Comparison of ENCODE assay signal across 14 cellular contexts in genomic region chr11:72828692-72829101, GRCh38. TPM values are rescaled to one million over a fixed set of nuclear protein-coding genes. Genes with fewer than 3 reads are reported as not detected.
DNase-seq lines count a peak whose midpoint lies in the region; ATAC-seq and TF ChIP-seq lines count a peak whose summit lies in the region.
"Had no signal": no experiment of that assay in that cellular context is flagged by ENCODE, and none has a peak within 500 bp of the region (broad histone marks: within the 10 kb centered on the region; RNA-seq: fewer than 3 reads in every experiment).

No MANE protein-coding gene starts in this region.

- ATAC-seq in GM21526 (IDR thresholded peaks at IDR 0.05; ENCODE audit: low FRiP score, unreplicated experiment) = no peak

- peaks cover 29 to 43% of the 10 kb centered on the region in 2 donors for H3K4me1 ChIP-seq in adrenal gland (replicated peaks in 1 of 2)
- peaks cover 15% of the 10 kb centered on the region for H3K4me1 ChIP-seq in osteoblast (ENCODE audit: insufficient read depth, low read length)
- peaks cover 4% of the 10 kb centered on the region; the same call in 1 of the 2 replicates for H3K4me1 ChIP-seq in SJCRH30

- TF ChIP-seq POLR2A in adrenal gland (IDR thresholded peaks at IDR 0.05) = no peak

- TF ChIP-seq CTCF in adrenal gland (IDR thresholded peaks at IDR 0.05) = no peak
- no peak for TF ChIP-seq CTCF in osteoblast (IDR thresholded peaks at IDR 0.05; ENCODE audit: extremely low read depth, low read depth, low read length)

- no peaks in the 10 kb centered on the region for H3K9me3 ChIP-seq in adrenal gland (replicated peaks in 1 of 3)
- no peaks in the 10 kb centered on the region for H3K9me3 ChIP-seq in osteoblast (ENCODE audit: low read depth, low read length)
- no peaks in the 10 kb centered on the region for H3K9me3 ChIP-seq in SJCRH30 (replicated peaks)

- H3K4me3 ChIP-seq in adrenal gland (no peak overlapping the region), osteoblast (ENCODE audit: insufficient read depth, low read length) (no peak overlapping the region), SJCRH30 (no peak overlapping the region)

- H2AFZ ChIP-seq in osteoblast (ENCODE audit: low read length) = no peak overlapping the region

- H3K36me3 ChIP-seq in adrenal gland (replicated peaks in 1 of 2) (peaks cover 0 to 2% of the 10 kb centered on the region in 2 donors), osteoblast (ENCODE audit: insufficient read depth, low read length) (peaks cover 13% of the 10 kb centered on the region), SJCRH30 (no peaks in the 10 kb centered on the region)

- 63 to 85% (median 81%) methylated on average over 1 to 7 of the region's 7 CpGs for WGBS in adrenal gland, 4 donors

- H3K27me3 ChIP-seq in adrenal gland (no peaks in the 10 kb centered on the region), osteoblast (ENCODE audit: insufficient read depth, low read length) (no peaks in the 10 kb centered on the region), SJCRH30 (no peaks in the 10 kb centered on the region)

- peak; percentile 8 for DNase-seq in DMS 273 treated with DMSO at 0.1 percent for 48 hours (lab: John Stamatoyannopoulos, UW)
- no peak for DNase-seq in DMS 273 (lab: John Stamatoyannopoulos, UW; ENCODE audit: unreplicated experiment)
- DNase-seq in DMS53 treated with DMSO at 0.1 percent for 48 hours (lab: John Stamatoyannopoulos, UW; ENCODE audit: unreplicated experiment) = peak; percentile 66
- DNase-seq in adrenal gland = peak in 2 of 7 donors; percentile 27 to 59
- DNase-seq in osteoblast (ENCODE audit: insufficient read length, low spot score, missing footprints) = peak; percentile 71
- no peak for DNase-seq in NCI-H446 (lab: John Stamatoyannopoulos, UW)
- DNase-seq in SJCRH30 = no peak
- DNase-seq: activated CD4-positive, alpha-beta T cell treated with anti-CD3 and anti-CD28 coated beads, Interleukin-2, amount 50 U/mL, for 4 hours; central memory CD4-positive, alpha-beta T cell; GOT3; NCI-H526; stimulated activated CD4-positive, alpha-beta T cell treated with anti-CD3 and anti-CD28 coated beads, Interleukin-2, amount 100 ng/mL, for 48 hours had no signal

- intact Hi-C loops in adrenal gland (cut with DNase I) = loop anchor here (2.0 to 5.0 kb wide), 2 partner anchors 349 to 350 kb away; no protein-coding TSS in a partner anchor

- H3K27ac ChIP-seq in adrenal gland (peak overlapping the region in 4 of 5 donors; percentile 45 to 87 (median 76)), osteoblast (ENCODE audit: low read depth, low read length) (peak overlapping the region; percentile 45), SJCRH30 (no peak overlapping the region)
- H3K27ac ChIP-seq: 22Rv1 had no signal

- no peaks in the 10 kb centered on the region for H3K79me2 ChIP-seq in osteoblast (ENCODE audit: insufficient read depth, low read length)

- H3K4me2 ChIP-seq in osteoblast (ENCODE audit: insufficient read depth, low read length) = no peak overlapping the region

- H4K20me1 ChIP-seq in osteoblast (ENCODE audit: insufficient read depth, low read length) = peaks cover 3% of the 10 kb centered on the region

RNA-seq across cellular contexts. Expression of gene ATG16L2, which starts 14.5 kb away (rescaled TPM):
- total RNA-seq in adrenal gland = 10 to 100 TPM in 7 of 8 donors, 1 to 10 TPM in 1; 9.2 to 70.0 (median 30.6) TPM
- 100 to 1,000 TPM in 2 of 3 donors, 1 to 10 TPM in 1; 5.7 to 343 (median 129) TPM for polyA plus RNA-seq in adrenal gland
- total RNA-seq in osteoblast = 11.9 and 12.4 TPM in 2 replicates
- 2.9 and 6.8 TPM in 2 replicates for total RNA-seq in SJCRH30 (2014; rRNA removed; shearing (Covaris generic))

RNA-seq across cellular contexts. Expression of gene STARD10, which starts 34.9 kb away (rescaled TPM):
- total RNA-seq in adrenal gland (100 to 1,000 TPM; 190 to 425 (median 350) TPM), osteoblast (25.3 and 25.7 TPM in 2 replicates)
- polyA plus RNA-seq in adrenal gland = 100 to 1,000 TPM; 261 to 668 (median 513) TPM
- 6.0 and 10.3 TPM in 2 replicates for total RNA-seq in SJCRH30 (2014; rRNA removed; shearing (Covaris generic))

Comparison
In these comparisons a context has a peak if more than half of its experiments do, and no peak if none do; other contexts are left out.
1. DNase-seq: peak in DMS 273 treated with DMSO at 0.1 percent for 48 hours (single experiment), DMS53 treated with DMSO at 0.1 percent for 48 hours (single experiment) and osteoblast (single experiment); none in DMS 273 (single experiment), NCI-H446 (0 of 2) and SJCRH30 (0 of 2).